Comparison of ENCODE assay signal across 1 cellular context in the genomic region with DNA sequence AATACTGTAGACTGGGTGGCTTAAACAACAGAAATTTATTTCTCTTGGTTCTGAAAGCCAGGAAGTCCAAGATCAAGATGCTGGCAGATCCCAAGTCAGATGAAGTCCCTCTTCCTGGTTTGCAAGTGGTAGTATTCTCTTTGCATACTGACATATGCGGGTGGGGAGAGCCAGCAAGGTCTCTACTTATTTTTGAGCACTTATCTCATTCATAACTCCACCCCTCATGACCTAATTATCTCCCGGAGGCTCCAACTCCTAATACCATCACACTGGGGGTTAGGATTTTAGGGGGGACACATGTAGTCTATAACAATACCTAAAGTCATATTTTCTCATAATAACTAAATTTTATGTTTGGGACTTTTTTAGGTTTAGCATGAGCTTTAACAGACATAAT.
TF ChIP-seq lines count a peak whose summit lies in the region.

No MANE protein-coding gene starts in this region.

TF ChIP-seq in GM23338, 12 proteins besides CTCF, POLR2A, EP300 and RAD21 (continued from another document):
- TF ChIP-seq ZNF462 (CRISPR knock-in tag; IDR thresholded peaks at IDR 0.05) (no peak), ZNF331 (CRISPR knock-in tag; IDR thresholded peaks at IDR 0.05; ENCODE audit: low read depth) (no peak), ETS1 (IDR thresholded peaks at IDR 0.05) (no peak), ZNF114 (CRISPR knock-in tag; IDR thresholded peaks at IDR 0.05) (no peak)
